In genomic region chr1:110786802-110787327, GRCh38 we compare ENCODE assay signal across 12 cellular contexts.
DNase-seq lines count a peak whose midpoint lies in the region; ATAC-seq lines count a peak whose summit lies in the region.
"Had no signal": no experiment of that assay in that cellular context is flagged by ENCODE, and none has a peak within 500 bp of the region (broad histone marks: within the 10 kb centered on the region; RNA-seq: fewer than 3 reads in every experiment).

No MANE protein-coding gene starts in this region.

- peak overlapping the region; percentile 96 for H3K27ac Mint-ChIP-seq in T-helper 2 cell treated with Interferon-gamma antibody and Interleukin-4, amounts not matched to agents 5 μg/mL and 100 μg/mL, for 36 hours
- H3K27ac Mint-ChIP-seq in stimulated activated naive CD8-positive, alpha-beta T cell treated with anti-CD3 and anti-CD28 coated beads, Interleukin-15, amount 100 ng/mL, for 72 hours: peak overlapping the region; percentile 38 to 43
- H3K27ac Mint-ChIP-seq: HFFc6 had no signal

- H3K36me3 Mint-ChIP-seq in activated T-cell treated with anti-CD3 and anti-CD28 coated beads, Interleukin-2, amount 50 U/mL, for 4 hours (ENCODE audit: insufficient read depth): peaks cover 2% of the 10 kb centered on the region
- peaks cover 14% of the 10 kb centered on the region for H3K36me3 Mint-ChIP-seq in T-helper 2 cell treated with Interferon-gamma antibody and Interleukin-4, amounts not matched to agents 5 μg/mL and 100 μg/mL, for 36 hours (ENCODE audit: low read depth)

- H3K4me3 Mint-ChIP-seq in activated T-cell treated with anti-CD3 and anti-CD28 coated beads, Interleukin-2, amount 50 U/mL, for 4 hours: peak overlapping the region; percentile 57
- peak overlapping the region; percentile 82 for H3K4me3 Mint-ChIP-seq in T-helper 2 cell treated with Interferon-gamma antibody and Interleukin-4, amounts not matched to agents 5 μg/mL and 100 μg/mL, for 36 hours
- peak overlapping the region; percentile 50 to 55 for H3K4me3 Mint-ChIP-seq in stimulated activated naive CD8-positive, alpha-beta T cell treated with anti-CD3 and anti-CD28 coated beads, Interleukin-15, amount 100 ng/mL, for 72 hours
- H3K4me3 Mint-ChIP-seq: HFFc6 had no signal

- no peak for DNase-seq in activated T-cell treated with anti-CD3 and anti-CD28 coated beads, Interleukin-2, amount 50 U/mL, for 4 hours
- no peak for DNase-seq in activated T-cell treated with anti-CD3 and anti-CD28 coated beads, Interleukin-2, amount 50 U/mL, for 1 hour
- DNase-seq in T-helper 2 cell treated with Interferon-gamma antibody and Interleukin-4, amounts not matched to agents 5 μg/mL and 100 μg/mL, for 36 hours (ENCODE audit: low spot score): no peak
- no peak for DNase-seq in stimulated activated naive CD8-positive, alpha-beta T cell treated with anti-CD3 and anti-CD28 coated beads, Interleukin-15, amount 100 ng/mL, for 72 hours
- no peak for DNase-seq in putamen (ENCODE audit: low spot score)
- no peak for DNase-seq in NCI-H2029 (lab: John Stamatoyannopoulos, UW)
- no peak for DNase-seq in cerebellum (ENCODE audit: low spot score)
- DNase-seq: adrenal gland, HFFc6, left ventricle myocardium inferior had no signal

- H3K9me3 Mint-ChIP-seq in activated T-cell treated with anti-CD3 and anti-CD28 coated beads, Interleukin-2, amount 50 U/mL, for 4 hours: peaks cover 11% of the 10 kb centered on the region
- H3K9me3 Mint-ChIP-seq in T-helper 2 cell treated with Interferon-gamma antibody and Interleukin-4, amounts not matched to agents 5 μg/mL and 100 μg/mL, for 36 hours: peaks cover 20% of the 10 kb centered on the region
- H3K9me3 Mint-ChIP-seq in stimulated activated naive CD8-positive, alpha-beta T cell treated with anti-CD3 and anti-CD28 coated beads, Interleukin-15, amount 100 ng/mL, for 72 hours: peaks cover 10 to 19% of the 10 kb centered on the region in 2 donors
- H3K9me3 Mint-ChIP-seq: HFFc6 had no signal

- peaks cover 64% of the 10 kb centered on the region for H3K4me1 Mint-ChIP-seq in activated T-cell treated with anti-CD3 and anti-CD28 coated beads, Interleukin-2, amount 50 U/mL, for 4 hours (ENCODE audit: low read depth)
- peaks cover 45% of the 10 kb centered on the region for H3K4me1 Mint-ChIP-seq in T-helper 2 cell treated with Interferon-gamma antibody and Interleukin-4, amounts not matched to agents 5 μg/mL and 100 μg/mL, for 36 hours (ENCODE audit: low read depth)
- H3K4me1 Mint-ChIP-seq in stimulated activated naive CD8-positive, alpha-beta T cell treated with anti-CD3 and anti-CD28 coated beads, Interleukin-15, amount 100 ng/mL, for 72 hours: peaks cover 57% of the 10 kb centered on the region

- ATAC-seq in activated T-cell treated with anti-CD3 and anti-CD28 coated beads, Interleukin-2, amount 50 U/mL, for 4 hours: no peak
- peak; percentile 35 for ATAC-seq in HG02798 (IDR thresholded peaks at IDR 0.05; ENCODE audit: poor library complexity, unreplicated experiment)
- no peak for ATAC-seq in stimulated activated naive CD8-positive, alpha-beta T cell treated with anti-CD3 and anti-CD28 coated beads, Interleukin-15, amount 100 ng/mL, for 72 hours
- ATAC-seq: gastroesophageal sphincter had no signal

- H3K27me3 Mint-ChIP-seq in activated T-cell treated with anti-CD3 and anti-CD28 coated beads, Interleukin-2, amount 50 U/mL, for 4 hours (ENCODE audit: low read depth): no peaks in the 10 kb centered on the region
- H3K27me3 Mint-ChIP-seq in T-helper 2 cell treated with Interferon-gamma antibody and Interleukin-4, amounts not matched to agents 5 μg/mL and 100 μg/mL, for 36 hours (ENCODE audit: low read depth): peaks cover 18% of the 10 kb centered on the region
- H3K27me3 Mint-ChIP-seq in stimulated activated naive CD8-positive, alpha-beta T cell treated with anti-CD3 and anti-CD28 coated beads, Interleukin-15, amount 100 ng/mL, for 72 hours: no peaks in the 10 kb centered on the region
